In genomic region chr1:171251741-171252300, GRCh38 we compare ENCODE assay signal across 9 cellular contexts. TPM values are rescaled to one million over a fixed set of nuclear protein-coding genes. Genes with fewer than 3 reads are reported as not detected.
DNase-seq lines count a peak whose midpoint lies in the region; ATAC-seq, FAIRE-seq and TF ChIP-seq lines count a peak whose summit lies in the region.
"Had no signal": no experiment of that assay in that cellular context is flagged by ENCODE, and none has a peak within 500 bp of the region (broad histone marks: within the 10 kb centered on the region; RNA-seq: fewer than 3 reads in every experiment).

No MANE protein-coding gene starts in this region.

- H3F3A ChIP-seq in OCI-LY1 (ENCODE audit: insufficient read depth, low read length), result no peaks in the 10 kb centered on the region

- no peak for FAIRE-seq in bronchial epithelial cell (lab: Jason Lieb, UNC)
- FAIRE-seq in HepG2 (lab: Jason Lieb, UNC), result no peak
- FAIRE-seq: endometrium had no signal

- peaks cover 12% of the 10 kb centered on the region for H3K4me1 ChIP-seq in OCI-LY1 (ENCODE audit: insufficient read depth, low read length, severe bottlenecking)
- H3K4me1 ChIP-seq in HepG2 (ENCODE audit: insufficient read depth, low read length), result no peaks in the 10 kb centered on the region
- H3K4me1 ChIP-seq in suprapubic skin, result peaks cover 25% of the 10 kb centered on the region

- H3K27ac ChIP-seq in OCI-LY1 (ENCODE audit: low read depth, low read length, poor library complexity, severe bottlenecking) (no peak overlapping the region), HepG2 (ENCODE audit: extremely low read length, insufficient read depth, low read length) (no peak overlapping the region), suprapubic skin (no peak overlapping the region)

- intact Hi-C loops in HepG2 (cut with micrococcal nuclease; ENCODE audit: unreplicated experiment), result no loop called here

- POLR2A ChIA-PET in HepG2 (lab: Yijun Ruan, JAX), result no interaction called here

- in situ Hi-C loops in HepG2 (cut with HindIII; ENCODE audit: extremely low pct_ligation_motif_present, low pct_unique_long_range_greater_than_20kb), result no loop called here

- WGBS in HepG2 (ENCODE audit: low lambda C conversion rate), result 7% methylated on average over 7 of the region's 14 CpGs
- whole genome bisulfite sequencing in suprapubic skin, result 14% methylated on average over 10 of the region's 14 CpGs

- no peak for TF ChIP-seq RAD21 in HepG2 (CRISPR knock-in tag; IDR thresholded peaks at IDR 0.05)

- H3K79me2 ChIP-seq in OCI-LY1 (ENCODE audit: insufficient read depth, low read length) (no peaks in the 10 kb centered on the region), HepG2 (ENCODE audit: insufficient read depth, low read length) (no peaks in the 10 kb centered on the region)

- H3K4me2 ChIP-seq in OCI-LY1 (ENCODE audit: low read length), result no peak overlapping the region
- H3K4me2 ChIP-seq in HepG2 (ENCODE audit: low read depth, low read length), result peak overlapping the region; percentile 78

- TF ChIP-seq POLR2A in HepG2 (IDR thresholded peaks at IDR 0.05; ENCODE audit: insufficient read depth in 1 of 2, low read depth in 2 of 2, low read length in 2 of 2) (no peak), suprapubic skin (IDR thresholded peaks at IDR 0.05) (no peak)

- no TSS peak for BruUV-seq in HepG2 (replicated peaks; lab: Mats Ljungman, UMichigan)

- TF ChIP-seq CTCF in OCI-LY1 (IDR thresholded peaks at IDR 0.05; ENCODE audit: low read length) (peak; percentile 18; the same call in 1 of the 2 replicates), bronchial epithelial cell (IDR thresholded peaks at IDR 0.05; ENCODE audit: insufficient read depth, low read length, severe bottlenecking) (peak; percentile 60), HepG2 (CRISPR knock-in tag; IDR thresholded peaks at IDR 0.05) (peak; percentile 57), suprapubic skin (IDR thresholded peaks at IDR 0.05) (peak in 1 of 2 donors; percentile 57)

- H4K20me1 ChIP-seq in OCI-LY1 (ENCODE audit: insufficient read depth, low read length) (no peaks in the 10 kb centered on the region), HepG2 (ENCODE audit: insufficient read depth, low read length) (no peaks in the 10 kb centered on the region)

- H3K27me3 ChIP-seq in OCI-LY1 (ENCODE audit: insufficient read depth, low read length) (0 out of 2 replicates have a peak, but pooled peaks cover under 1% of the 10 kb centered on the region), bronchial epithelial cell (ENCODE audit: control insufficient read depth, insufficient read depth, low read length) (peaks cover 2% of the 10 kb centered on the region), HepG2 (ENCODE audit: control insufficient read depth in 1 of 2, insufficient read depth in 2 of 2, low read length in 2 of 2) (peaks cover 0 to 17% of the 10 kb centered on the region in 2 experiments; a peak in 2 of 5 replicates), suprapubic skin (peaks cover 6% of the 10 kb centered on the region)

- DNase-seq in NCI-H748 (lab: John Stamatoyannopoulos, UW; ENCODE audit: unreplicated experiment) (peak; percentile 55), NCI-H748 treated with DMSO at 0.1 percent for 48 hours (lab: John Stamatoyannopoulos, UW) (no peak), bronchial epithelial cell (ENCODE audit: low read depth) (no peak), HepG2 (ENCODE audit: low spot score) (peak; percentile 12), suprapubic skin (ENCODE audit: low spot score in 2 of 2) (no peak)

- peak; percentile 14 for ATAC-seq in HG02588 (IDR thresholded peaks at IDR 0.05; ENCODE audit: unreplicated experiment)
- peak; percentile 85 for ATAC-seq in HepG2
- no peak for ATAC-seq in HG03139 (IDR thresholded peaks at IDR 0.05; ENCODE audit: unreplicated experiment)

- CTCF ChIA-PET in HepG2 (lab: Yijun Ruan, JAX; ENCODE audit: low intra/inter-chr PET ratio, low total read pairs), result no interaction called here

- H3K9ac ChIP-seq in OCI-LY1 (ENCODE audit: low read length) (no peak overlapping the region), HepG2 (ENCODE audit: insufficient read depth, low read depth, low read length) (no peak overlapping the region)

- H3K9me2 ChIP-seq in OCI-LY1 (ENCODE audit: low read depth, low read length), result no peaks in the 10 kb centered on the region

- H2AFZ ChIP-seq in OCI-LY1 (ENCODE audit: low read length), result no peak overlapping the region
- peak overlapping the region; percentile 39 for H2AFZ ChIP-seq in HepG2 (ENCODE audit: low read length)

- no peaks in the 10 kb centered on the region for H3K36me3 ChIP-seq in OCI-LY1 (ENCODE audit: insufficient read depth, low read length)
- no peaks in the 10 kb centered on the region for H3K36me3 ChIP-seq in bronchial epithelial cell (ENCODE audit: control insufficient read depth, insufficient read depth, low read length)
- H3K36me3 ChIP-seq in HepG2 (replicated peaks in 1 of 2; ENCODE audit: control insufficient read depth in 1 of 2, insufficient read depth in 2 of 2, low read length in 2 of 2), result no peaks in the 10 kb centered on the region
- no peaks in the 10 kb centered on the region for H3K36me3 ChIP-seq in suprapubic skin

- no peak overlapping the region for H3K4me3 ChIP-seq in OCI-LY1 (ENCODE audit: low read depth, low read length, poor library complexity, severe bottlenecking)
- peak overlapping the region; percentile 40 for H3K4me3 ChIP-seq in bronchial epithelial cell (ENCODE audit: low read depth, low read length)
- H3K4me3 ChIP-seq in HepG2 (replicated peaks in 1 of 3; ENCODE audit: insufficient read depth in 1 of 3, low read depth in 2 of 3, low read length in 3 of 3), result peak overlapping the region; percentile 25 to 64 (median 43); a peak in 5 of 6 replicates
- H3K4me3 ChIP-seq in suprapubic skin, result peak overlapping the region; percentile 54

- TF ChIP-seq EP300 in HepG2 (IDR thresholded peaks at IDR 0.05; ENCODE audit: low read depth in 2 of 2, low read length in 2 of 2) (no peak), HepG2 (CRISPR knock-in tag; IDR thresholded peaks at IDR 0.05; ENCODE audit: borderline replicate concordance) (no peak), suprapubic skin (IDR thresholded peaks at IDR 0.05) (no peak)

- H3K9me3 ChIP-seq in OCI-LY1 (ENCODE audit: low read length), result no peaks in the 10 kb centered on the region
- no peaks in the 10 kb centered on the region for H3K9me3 ChIP-seq in HepG2 (ENCODE audit: low read length)
- H3K9me3 ChIP-seq in suprapubic skin, result no peaks in the 10 kb centered on the region

TF ChIP-seq in HepG2, 621 proteins besides CTCF, POLR2A, EP300 and RAD21:
- TF ChIP-seq CHD4 (IDR thresholded peaks at IDR 0.05; ENCODE audit: borderline replicate concordance, low read length) (no peak), ZNF761 (CRISPR knock-in tag; conservative IDR thresholded peaks at IDR 0.05) (no peak), FOXA1 (IDR thresholded peaks at IDR 0.05) (no peak), FOXA1 (CRISPR knock-in tag; IDR thresholded peaks at IDR 0.05) (no peak), TP53 (CRISPR knock-in tag; conservative IDR thresholded peaks at IDR 0.05) (no peak)

RNA-seq across cellular contexts. Expression of gene FMO1, which starts 3.5 kb away (rescaled TPM):
- not detected in 2 replicates for total RNA-seq in bronchial epithelial cell
- not detected in 2 replicates for total RNA-seq in HepG2 (2016; rRNA removed; fragmentation: Illumina TruSeq; extraction: Trizol)
- total RNA-seq in HepG2 (2016; cell fraction: cytosol; rRNA removed; fragmentation: Illumina TruSeq; extraction: Trizol; ENCODE audit: low read depth), result not detected in 2 replicates
- not detected in 2 replicates for total RNA-seq in HepG2 (2016; cell fraction: insoluble cytoplasmic fraction; rRNA removed; fragmentation: Illumina TruSeq; extraction: Trizol)
- total RNA-seq in HepG2 (2016; cell fraction: membrane; rRNA removed; fragmentation: Illumina TruSeq; extraction: Trizol), result not detected in 2 replicates
- not detected in 2 replicates for total RNA-seq in HepG2 (2016; cell fraction: nucleus; rRNA removed; fragmentation: Illumina TruSeq; extraction: Trizol)
- not detected in 2 replicates for polyA plus RNA-seq in HepG2 (2011; rRNA removed)
- polyA plus RNA-seq in HepG2 (2011; cell fraction: cytosol; rRNA removed), result not detected in 2 replicates
- polyA plus RNA-seq in HepG2 (2011; cell fraction: nucleus; rRNA removed), result not detected in 2 replicates
- polyA plus RNA-seq in HepG2 (2012), result not detected in 2 replicates
- not detected in 2 replicates for polyA plus RNA-seq in HepG2 (2016; cell fraction: cytosol; fragmentation: Illumina TruSeq; extraction: Trizol; ENCODE audit: low read depth)
- polyA plus RNA-seq in HepG2 (2016; cell fraction: insoluble cytoplasmic fraction; fragmentation: Illumina TruSeq; extraction: Trizol; ENCODE audit: low read depth), result not detected in 2 replicates
- not detected in 2 replicates for polyA plus RNA-seq in HepG2 (2016; cell fraction: membrane; fragmentation: Illumina TruSeq; extraction: Trizol; ENCODE audit: low read depth)
- not detected in 2 replicates for polyA plus RNA-seq in HepG2 (2016; cell fraction: nucleus; fragmentation: Illumina TruSeq; extraction: Trizol; ENCODE audit: insufficient read depth, low read depth)
- polyA minus RNA-seq in HepG2 (2011; rRNA and poly(A)+ RNA removed; ENCODE audit: low replicate concordance), result not detected in 2 replicates
- not detected in 2 replicates for polyA minus RNA-seq in HepG2 (2011; cell fraction: cytosol; rRNA and poly(A)+ RNA removed)
- not detected in 2 replicates for polyA minus RNA-seq in HepG2 (2011; cell fraction: nucleus; rRNA and poly(A)+ RNA removed)
- 10 to 100 TPM in 3 of 4 donors, 1 to 10 TPM in 1; 3.1 to 15.5 (median 14.4) TPM for total RNA-seq in suprapubic skin

Comparison
In these comparisons a context has a peak if more than half of its experiments do, and no peak if none do; other contexts are left out.
1. DNase-seq: peak in NCI-H748 (single experiment) and HepG2 (single experiment); none in NCI-H748 treated with DMSO at 0.1 percent for 48 hours (single experiment), bronchial epithelial cell (single experiment) and suprapubic skin (0 of 2).